ENCODE assay signal across 3 cellular contexts in genomic region chr1:60959701-60960100, GRCh38.
TF ChIP-seq lines count a peak whose summit lies in the region.

No MANE protein-coding gene starts in this region.

TF ChIP-seq in GM23338, 12 proteins besides CTCF, POLR2A, EP300 and RAD21 (continues in another document):
- TF ChIP-seq ZNF331 (CRISPR knock-in tag; IDR thresholded peaks at IDR 0.05; ENCODE audit: low read depth) (no peak), REST (IDR thresholded peaks at IDR 0.05; ENCODE audit: unreplicated experiment) (no peak), STAT1 (IDR thresholded peaks at IDR 0.05; ENCODE audit: unreplicated experiment) (no peak)

TF ChIP-seq in SK-N-SH, 30 proteins besides CTCF, POLR2A, EP300 and RAD21:
- TF ChIP-seq TCF12 (IDR thresholded peaks at IDR 0.05) (peak; percentile 49; the same call in 1 of the 2 replicates), NFIC (IDR thresholded peaks at IDR 0.05; ENCODE audit: borderline replicate concordance) (no peak)

TF ChIP-seq in K562, 482 proteins besides CTCF, POLR2A, EP300 and RAD21:
- TF ChIP-seq CC2D1A (IDR thresholded peaks at IDR 0.05) (no peak), MXI1 (IDR thresholded peaks at IDR 0.05; ENCODE audit: low read depth, low read length) (no peak), HNRNPH1 (optimal IDR thresholded peaks at IDR 0.05; ENCODE audit: low read depth, low read length) (no peak), ESRRA (IDR thresholded peaks at IDR 0.05; ENCODE audit: borderline replicate concordance, low read depth) (no peak), ZNF584 (CRISPR knock-in tag; IDR thresholded peaks at IDR 0.05; ENCODE audit: low read depth) (no peak), HSF4 (CRISPR knock-in tag; IDR thresholded peaks at IDR 0.05; ENCODE audit: borderline replicate concordance) (no peak), FOXP1 (CRISPR knock-in tag; IDR thresholded peaks at IDR 0.05) (no peak), TAF15 (IDR thresholded peaks at IDR 0.05; ENCODE audit: low read depth, low read length) (no peak)
- TF ChIP-seq, protein P1, sequence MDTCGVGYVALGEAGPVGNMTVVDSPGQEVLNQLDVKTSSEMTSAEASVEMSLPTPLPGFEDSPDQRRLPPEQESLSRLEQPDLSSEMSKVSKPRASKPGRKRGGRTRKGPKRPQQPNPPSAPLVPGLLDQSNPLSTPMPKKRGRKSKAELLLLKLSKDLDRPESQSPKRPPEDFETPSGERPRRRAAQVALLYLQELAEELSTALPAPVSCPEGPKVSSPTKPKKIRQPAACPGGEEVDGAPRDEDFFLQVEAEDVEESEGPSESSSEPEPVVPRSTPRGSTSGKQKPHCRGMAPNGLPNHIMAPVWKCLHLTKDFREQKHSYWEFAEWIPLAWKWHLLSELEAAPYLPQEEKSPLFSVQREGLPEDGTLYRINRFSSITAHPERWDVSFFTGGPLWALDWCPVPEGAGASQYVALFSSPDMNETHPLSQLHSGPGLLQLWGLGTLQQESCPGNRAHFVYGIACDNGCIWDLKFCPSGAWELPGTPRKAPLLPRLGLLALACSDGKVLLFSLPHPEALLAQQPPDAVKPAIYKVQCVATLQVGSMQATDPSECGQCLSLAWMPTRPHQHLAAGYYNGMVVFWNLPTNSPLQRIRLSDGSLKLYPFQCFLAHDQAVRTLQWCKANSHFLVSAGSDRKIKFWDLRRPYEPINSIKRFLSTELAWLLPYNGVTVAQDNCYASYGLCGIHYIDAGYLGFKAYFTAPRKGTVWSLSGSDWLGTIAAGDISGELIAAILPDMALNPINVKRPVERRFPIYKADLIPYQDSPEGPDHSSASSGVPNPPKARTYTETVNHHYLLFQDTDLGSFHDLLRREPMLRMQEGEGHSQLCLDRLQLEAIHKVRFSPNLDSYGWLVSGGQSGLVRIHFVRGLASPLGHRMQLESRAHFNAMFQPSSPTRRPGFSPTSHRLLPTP (IDR thresholded peaks at IDR 0.05; ENCODE audit: borderline replicate concordance, extremely low read depth, insufficient read length) = no peak
- TF ChIP-seq, protein P2, sequence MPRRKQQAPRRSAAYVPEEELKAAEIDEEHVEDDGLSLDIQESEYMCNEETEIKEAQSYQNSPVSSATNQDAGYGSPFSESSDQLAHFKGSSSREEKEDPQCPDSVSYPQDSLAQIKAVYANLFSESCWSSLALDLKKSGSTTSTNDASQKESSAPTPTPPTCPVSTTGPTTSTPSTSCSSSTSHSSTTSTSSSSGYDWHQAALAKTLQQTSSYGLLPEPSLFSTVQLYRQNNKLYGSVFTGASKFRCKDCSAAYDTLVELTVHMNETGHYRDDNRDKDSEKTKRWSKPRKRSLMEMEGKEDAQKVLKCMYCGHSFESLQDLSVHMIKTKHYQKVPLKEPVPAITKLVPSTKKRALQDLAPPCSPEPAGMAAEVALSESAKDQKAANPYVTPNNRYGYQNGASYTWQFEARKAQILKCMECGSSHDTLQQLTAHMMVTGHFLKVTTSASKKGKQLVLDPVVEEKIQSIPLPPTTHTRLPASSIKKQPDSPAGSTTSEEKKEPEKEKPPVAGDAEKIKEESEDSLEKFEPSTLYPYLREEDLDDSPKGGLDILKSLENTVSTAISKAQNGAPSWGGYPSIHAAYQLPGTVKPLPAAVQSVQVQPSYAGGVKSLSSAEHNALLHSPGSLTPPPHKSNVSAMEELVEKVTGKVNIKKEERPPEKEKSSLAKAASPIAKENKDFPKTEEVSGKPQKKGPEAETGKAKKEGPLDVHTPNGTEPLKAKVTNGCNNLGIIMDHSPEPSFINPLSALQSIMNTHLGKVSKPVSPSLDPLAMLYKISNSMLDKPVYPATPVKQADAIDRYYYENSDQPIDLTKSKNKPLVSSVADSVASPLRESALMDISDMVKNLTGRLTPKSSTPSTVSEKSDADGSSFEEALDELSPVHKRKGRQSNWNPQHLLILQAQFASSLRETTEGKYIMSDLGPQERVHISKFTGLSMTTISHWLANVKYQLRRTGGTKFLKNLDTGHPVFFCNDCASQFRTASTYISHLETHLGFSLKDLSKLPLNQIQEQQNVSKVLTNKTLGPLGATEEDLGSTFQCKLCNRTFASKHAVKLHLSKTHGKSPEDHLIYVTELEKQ (CRISPR knock-in tag; IDR thresholded peaks at IDR 0.05) = no peak
